Comparison of ENCODE assay signal across 8 cellular contexts in genomic region chr5:131794596-131794995, GRCh38. TPM values are rescaled to one million over a fixed set of nuclear protein-coding genes. Genes with fewer than 3 reads are reported as not detected.
DNase-seq lines count a peak whose midpoint lies in the region; ATAC-seq and TF ChIP-seq lines count a peak whose summit lies in the region.

No MANE protein-coding gene starts in this region.

- TF ChIP-seq CTCF in HEK293 (tag by site-specific recombination; IDR thresholded peaks at IDR 0.05) = no peak

- intact Hi-C loops in CD4-positive, alpha-beta memory T cell (cut with micrococcal nuclease) = loop anchor here (10.0 kb wide), 1 partner anchor 530 kb away; the partner anchor contains the start of gene CDC42SE2

- H3K27ac Mint-ChIP-seq in CD4-positive, alpha-beta memory T cell = peak overlapping the region in 6 of 7 donors; percentile 26 to 94 (median 47)
- H3K27ac Mint-ChIP-seq in activated T-helper 17 cell treated with anti-CD3 and anti-CD28 coated beads, Interleukin-2, amount 50 U/mL, for 72 hours = no peak overlapping the region
- H3K27ac Mint-ChIP-seq in naive B cell = peak overlapping the region in 5 of 6 donors; percentile 9 to 96 (median 54)

- no peak overlapping the region for H3K4me3 ChIP-seq in CD4-positive, alpha-beta memory T cell (ENCODE audit: low read length in 2 of 2)
- H3K4me3 ChIP-seq in HEK293 (ENCODE audit: low read depth, low read length) = no peak overlapping the region

- H3K4me1 ChIP-seq in CD4-positive, alpha-beta memory T cell (ENCODE audit: insufficient read depth, low read length) = peaks cover 54% of the 10 kb centered on the region
- H3K4me1 ChIP-seq in HEK293 (ENCODE audit: control insufficient read depth, insufficient read depth, low read length) = no peaks in the 10 kb centered on the region; the same call in 1 of the 2 replicates

- H3K4me3 Mint-ChIP-seq in CD4-positive, alpha-beta memory T cell = peak overlapping the region; percentile 21 to 68 (median 54)
- peak overlapping the region; percentile 95 for H3K4me3 Mint-ChIP-seq in activated T-helper 17 cell treated with anti-CD3 and anti-CD28 coated beads, Interleukin-2, amount 50 U/mL, for 72 hours
- peak overlapping the region; percentile 9 to 98 (median 86) for H3K4me3 Mint-ChIP-seq in naive B cell

- CTCF ChIA-PET in CD4-positive, alpha-beta memory T cell (lab: Charles Lee; ENCODE audit: partially characterized antibody) = no interaction called here
- CTCF ChIA-PET in HEK293 (lab: Yijun Ruan, JAX) = interaction anchor here (0.6 kb wide), 1 partner anchor 178 kb away, joined by 3 read pairs; no protein-coding TSS in a partner anchor

- no peak for DNase-seq in CD4-positive, alpha-beta memory T cell
- DNase-seq in naive B cell (peak; percentile 14), GM19240 (ENCODE audit: insufficient read length, low spot score) (no peak), RPMI8226 (no peak)

- H3K36me3 Mint-ChIP-seq in CD4-positive, alpha-beta memory T cell = peaks cover 0 to 10% of the 10 kb centered on the region in 2 donors
- H3K36me3 Mint-ChIP-seq in activated T-helper 17 cell treated with anti-CD3 and anti-CD28 coated beads, Interleukin-2, amount 50 U/mL, for 72 hours (ENCODE audit: low read depth) = peaks cover 12% of the 10 kb centered on the region
- peaks cover 0 to 7% of the 10 kb centered on the region in 2 donors for H3K36me3 Mint-ChIP-seq in naive B cell

- H3K36me3 ChIP-seq in CD4-positive, alpha-beta memory T cell (ENCODE audit: insufficient read depth, low read length) = no peaks in the 10 kb centered on the region
- peaks cover 0 to 4% of the 10 kb centered on the region in 2 experiments; a peak in 1 of 3 replicates for H3K36me3 ChIP-seq in HEK293 (ENCODE audit: control insufficient read depth in 2 of 2, insufficient read depth in 1 of 2, low read length in 2 of 2)

- no peak overlapping the region for H3K27ac ChIP-seq in CD4-positive, alpha-beta memory T cell (ENCODE audit: low read depth, low read length)
- no peak overlapping the region for H3K27ac ChIP-seq in HEK293 (ENCODE audit: extremely low read depth, low read depth, low read length)

- H3K9me3 ChIP-seq in CD4-positive, alpha-beta memory T cell (ENCODE audit: control insufficient read depth in 1 of 2, low read length in 2 of 2) = no peaks in the 10 kb centered on the region
- no peaks in the 10 kb centered on the region for H3K9me3 ChIP-seq in HEK293 (ENCODE audit: control insufficient read depth, insufficient read depth, low read depth, low read length)

- ATAC-seq in activated T-helper 17 cell treated with anti-CD3 and anti-CD28 coated beads, Interleukin-2, amount 50 U/mL, for 72 hours (replicated peaks) = no peak
- ATAC-seq in naive B cell (ENCODE audit: low read depth in 2 of 2) (peak in 1 of 2 donors; percentile 17), GM21515 (IDR thresholded peaks at IDR 0.05; ENCODE audit: unreplicated experiment) (no peak), HG03378 (IDR thresholded peaks at IDR 0.05; ENCODE audit: unreplicated experiment) (no peak)

- POLR2A ChIA-PET in CD4-positive, alpha-beta memory T cell (lab: Charles Lee; ENCODE audit: partially characterized antibody) = interaction anchor here (0.6 kb wide), 1 partner anchor 159 kb away, joined by 3 read pairs; no protein-coding TSS in a partner anchor
- POLR2A ChIA-PET in HEK293 (lab: Yijun Ruan, JAX) = no interaction called here

- no peaks in the 10 kb centered on the region for H3K27me3 ChIP-seq in CD4-positive, alpha-beta memory T cell (ENCODE audit: insufficient read depth, low read length)

- H3K9me3 Mint-ChIP-seq in CD4-positive, alpha-beta memory T cell = no peaks in the 10 kb centered on the region
- H3K9me3 Mint-ChIP-seq in activated T-helper 17 cell treated with anti-CD3 and anti-CD28 coated beads, Interleukin-2, amount 50 U/mL, for 72 hours = no peaks in the 10 kb centered on the region
- H3K9me3 Mint-ChIP-seq in naive B cell = peaks cover 0 to 2% (median 0%) of the 10 kb centered on the region in 7 donors

- H3K27me3 Mint-ChIP-seq in CD4-positive, alpha-beta memory T cell = no peaks in the 10 kb centered on the region
- no peaks in the 10 kb centered on the region for H3K27me3 Mint-ChIP-seq in activated T-helper 17 cell treated with anti-CD3 and anti-CD28 coated beads, Interleukin-2, amount 50 U/mL, for 72 hours
- H3K27me3 Mint-ChIP-seq in naive B cell = no peaks in the 10 kb centered on the region

- H3K4me1 Mint-ChIP-seq in CD4-positive, alpha-beta memory T cell = peaks cover 27 to 63% (median 38%) of the 10 kb centered on the region in 4 donors
- H3K4me1 Mint-ChIP-seq in activated T-helper 17 cell treated with anti-CD3 and anti-CD28 coated beads, Interleukin-2, amount 50 U/mL, for 72 hours = peaks cover 24% of the 10 kb centered on the region
- peaks cover 28 to 66% (median 46%) of the 10 kb centered on the region in 3 donors for H3K4me1 Mint-ChIP-seq in naive B cell

TF ChIP-seq in HEK293, 187 proteins besides CTCF, POLR2A, EP300 and RAD21:
- TF ChIP-seq ZNF600 (tag by site-specific recombination; IDR thresholded peaks at IDR 0.05) = 0 out of 2 replicates have a peak, but pooled peaks have one; percentile 12
- TF ChIP-seq ZNF132 (tag by site-specific recombination; IDR thresholded peaks at IDR 0.05; ENCODE audit: borderline replicate concordance) = no peak
- TF ChIP-seq ELK4 (IDR thresholded peaks at IDR 0.05; ENCODE audit: borderline replicate concordance, low read depth, low read length) = no peak
- no peak for TF ChIP-seq PRDM2 (tag by site-specific recombination; IDR thresholded peaks at IDR 0.05; ENCODE audit: borderline replicate concordance)

RNA-seq across cellular contexts. Expression of gene FNIP1, which starts 2.2 kb away (rescaled TPM):
- total RNA-seq in CD4-positive, alpha-beta memory T cell = 10 to 100 TPM; 34.9 to 35.9 TPM
- polyA plus RNA-seq in CD4-positive, alpha-beta memory T cell = 10 to 100 TPM in 1 of 2 donors, 1 to 10 TPM in 1; 8.2 to 11.6 TPM
- total RNA-seq in activated T-helper 17 cell treated with anti-CD3 and anti-CD28 coated beads, Interleukin-2, amount 50 U/mL, for 72 hours = 10 to 100 TPM; 17.5 to 30.4 TPM
- polyA plus RNA-seq in naive B cell (ENCODE audit: low read depth in 6 of 6) = 10 to 100 TPM; 26.8 to 40.0 (median 32.7) TPM
